In the genomic region with DNA sequence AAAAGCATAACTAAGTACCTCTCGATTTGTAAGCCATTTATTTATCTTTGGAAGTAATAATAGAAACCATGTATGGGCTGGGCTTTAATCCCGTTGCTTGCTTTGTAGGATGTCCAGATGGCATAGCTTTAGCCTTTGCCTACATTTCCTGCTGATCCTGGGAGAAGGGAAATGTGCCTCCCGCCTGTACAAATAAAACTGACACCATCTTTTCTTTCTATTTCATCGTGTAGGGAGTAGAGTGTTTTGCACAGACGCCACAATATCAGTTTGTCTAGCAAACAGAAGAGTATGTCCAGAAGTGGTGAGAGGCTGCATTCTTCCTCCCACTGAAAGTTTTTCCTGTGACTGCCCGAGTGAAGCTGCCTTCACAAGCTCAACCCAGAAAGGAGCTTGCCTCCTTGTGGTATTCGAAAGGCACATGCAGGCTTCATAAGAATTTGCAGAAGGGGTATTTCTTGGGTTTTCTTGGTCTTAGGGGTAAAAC, we compare ENCODE assay signal across 12 cellular contexts. TPM values are rescaled to one million over a fixed set of nuclear protein-coding genes. Genes with fewer than 3 reads are reported as not detected.
DNase-seq lines count a peak whose midpoint lies in the region; ATAC-seq, FAIRE-seq and TF ChIP-seq lines count a peak whose summit lies in the region.
"Had no signal": no experiment of that assay in that cellular context is flagged by ENCODE, and none has a peak within 500 bp of the region (broad histone marks: within the 10 kb centered on the region; RNA-seq: fewer than 3 reads in every experiment).

No MANE protein-coding gene starts in this region.

- whole genome bisulfite sequencing in testis, 2 donors = 22 to 33% methylated on average over 7 of the region's 7 CpGs

- H3K27ac ChIP-seq in testis = no peak overlapping the region
- H3K27ac ChIP-seq: 22Rv1 had no signal

- peaks cover 3 to 5% of the 10 kb centered on the region in 2 donors for H3K4me1 Mint-ChIP-seq in stimulated activated naive B cell treated with anti-CD40 and anti-IgM and Interleukin-4, amounts not matched to agents 10 μg/mL and 1 μg/mL and 100 μg/mL, for 72 hours

- no peaks in the 10 kb centered on the region for H3K4me1 ChIP-seq in testis

- no peak overlapping the region for H3K27ac Mint-ChIP-seq in stimulated activated naive B cell treated with anti-CD40 and anti-IgM and Interleukin-4, amounts not matched to agents 10 μg/mL and 1 μg/mL and 100 μg/mL, for 72 hours

- peak; percentile 24 to 57 for DNase-seq in NCI-H2081 (lab: John Stamatoyannopoulos, UW)
- DNase-seq in NCI-H2081 treated with DMSO at 0.1 percent for 48 hours (lab: John Stamatoyannopoulos, UW) = no peak
- peak; percentile 72 for DNase-seq in astrocyte of the spinal cord (ENCODE audit: low read depth, low spot score)
- peak; percentile 47 for DNase-seq in testis
- DNase-seq in H4 (ENCODE audit: low spot score) = no peak
- DNase-seq in stimulated activated naive B cell treated with anti-CD40 and anti-IgM and Interleukin-4, amounts not matched to agents 10 μg/mL and 1 μg/mL and 100 μg/mL, for 72 hours = no peak
- no peak for DNase-seq in NOMO-1 treated with dmso at 0.1 percent for 144 hours (lab: John Stamatoyannopoulos, UW; ENCODE audit: unreplicated experiment)
- DNase-seq: activated CD4-positive, CD25-positive, alpha-beta regulatory T cell had no signal

- no peak for TF ChIP-seq POLR2A in testis (IDR thresholded peaks at IDR 0.05)

- no peak for ATAC-seq in stimulated activated naive B cell treated with anti-CD40 and anti-IgM and Interleukin-4, amounts not matched to agents 10 μg/mL and 1 μg/mL and 100 μg/mL, for 72 hours (replicated peaks)
- ATAC-seq: esophagus mucosa had no signal

- peaks cover 0 to 3% of the 10 kb centered on the region in 2 donors for H3K36me3 Mint-ChIP-seq in stimulated activated naive B cell treated with anti-CD40 and anti-IgM and Interleukin-4, amounts not matched to agents 10 μg/mL and 1 μg/mL and 100 μg/mL, for 72 hours

- intact Hi-C loops in testis (cut with DNase I; ENCODE audit: low total_unique reads) = no loop called here

- H3K4me3 ChIP-seq in astrocyte of the spinal cord (ENCODE audit: low read depth, low read length) = no peak overlapping the region
- H3K4me3 ChIP-seq in testis = no peak overlapping the region

- H3K27me3 ChIP-seq in testis = no peaks in the 10 kb centered on the region

- in situ Hi-C loops in astrocyte of the spinal cord (cut with HindIII; ENCODE audit: low sequenced_read_pairs) = no loop called here

- H3K9me3 Mint-ChIP-seq in stimulated activated naive B cell treated with anti-CD40 and anti-IgM and Interleukin-4, amounts not matched to agents 10 μg/mL and 1 μg/mL and 100 μg/mL, for 72 hours = no peaks in the 10 kb centered on the region

- H3K9me3 ChIP-seq in testis = no peaks in the 10 kb centered on the region

- no peak overlapping the region for H3K4me3 Mint-ChIP-seq in stimulated activated naive B cell treated with anti-CD40 and anti-IgM and Interleukin-4, amounts not matched to agents 10 μg/mL and 1 μg/mL and 100 μg/mL, for 72 hours

- TF ChIP-seq CTCF in astrocyte of the spinal cord (IDR thresholded peaks at IDR 0.05; ENCODE audit: low read depth, low read length) (peak; percentile 58), testis (IDR thresholded peaks at IDR 0.05) (peak; percentile 25 to 31 (median 25))

- H3K36me3 ChIP-seq in testis (ENCODE audit: low read depth, missing control alignments) = no peaks in the 10 kb centered on the region

- H3K27me3 Mint-ChIP-seq in stimulated activated naive B cell treated with anti-CD40 and anti-IgM and Interleukin-4, amounts not matched to agents 10 μg/mL and 1 μg/mL and 100 μg/mL, for 72 hours = no peaks in the 10 kb centered on the region

- FAIRE-seq in islet of Langerhans (lab: Jason Lieb, UNC) = peak; percentile 13
- FAIRE-seq: HTR-8/SVneo had no signal

RNA-seq across cellular contexts. Expression of gene TJP2, which starts 24.7 kb away (rescaled TPM):
- 100 to 1,000 TPM; 148 to 168 TPM for total RNA-seq in testis
- polyA plus RNA-seq in testis (ENCODE audit: insufficient read depth, low read depth, low replicate concordance) = 108 TPM
- 8.2 and 10.7 TPM in 2 replicates for total RNA-seq in H4 (2014; rRNA removed; shearing (Covaris generic))

Comparison
In these comparisons a context has a peak if more than half of its experiments do, and no peak if none do; other contexts are left out.
1. DNase-seq: peak in NCI-H2081 (2 of 2), astrocyte of the spinal cord (single experiment) and testis (single experiment); none in NCI-H2081 treated with DMSO at 0.1 percent for 48 hours (single experiment), H4 (single experiment), stimulated activated naive B cell treated with anti-CD40 and anti-IgM and Interleukin-4, amounts not matched to agents 10 μg/mL and 1 μg/mL and 100 μg/mL, for 72 hours (single experiment) and NOMO-1 treated with dmso at 0.1 percent for 144 hours (single experiment).
2. RNA of gene TJP2, which starts 24.7 kb away (total RNA-seq): 148 to 168 TPM in testis; 8.2 to 10.7 TPM in H4; every median in the first group is over 10 times any median in the second.